ENCODE assay signal across 13 cellular contexts in genomic region chr6:1940381-1940780, GRCh38.
DNase-seq lines count a peak whose midpoint lies in the region; ATAC-seq lines count a peak whose summit lies in the region.
"Had no signal": no experiment of that assay in that cellular context is flagged by ENCODE, and none has a peak within 500 bp of the region (broad histone marks: within the 10 kb centered on the region; RNA-seq: fewer than 3 reads in every experiment).

No MANE protein-coding gene starts in this region.

- peak; percentile 96 for ATAC-seq in GM18511 (IDR thresholded peaks at IDR 0.05; ENCODE audit: unreplicated experiment)
- peak; percentile 87 for ATAC-seq in GM21529 (IDR thresholded peaks at IDR 0.05; ENCODE audit: unreplicated experiment)
- peak; percentile 40 to 43 for ATAC-seq in naive B cell (ENCODE audit: low read depth in 2 of 2)
- ATAC-seq: activated CD8-positive, alpha-beta memory T cell treated with anti-CD3 and anti-CD28 coated beads, Interleukin-2, amount 10 ng/mL, durations not matched to agents 7 days and 5 days; right lobe of liver had no signal

- H3K27ac Mint-ChIP-seq in naive B cell, result peak overlapping the region in 1 of 6 donors; percentile 77
- H3K27ac Mint-ChIP-seq: activated CD8-positive, alpha-beta memory T cell treated with anti-CD3 and anti-CD28 coated beads, Interleukin-2, amount 10 ng/mL, durations not matched to agents 7 days and 5 days; activated naive CD8-positive, alpha-beta T cell treated with anti-CD3 and anti-CD28 coated beads, Interleukin-2, amount 10 ng/mL, durations not matched to agents 7 days and 5 days had no signal

- H3K27me3 Mint-ChIP-seq in naive B cell, result no peaks in the 10 kb centered on the region
- H3K27me3 Mint-ChIP-seq: activated CD8-positive, alpha-beta memory T cell treated with anti-CD3 and anti-CD28 coated beads, Interleukin-2, amount 10 ng/mL, durations not matched to agents 7 days and 5 days; activated naive CD8-positive, alpha-beta T cell treated with anti-CD3 and anti-CD28 coated beads, Interleukin-2, amount 10 ng/mL, durations not matched to agents 7 days and 5 days had no signal

- DNase-seq in NCI-H2029 (lab: John Stamatoyannopoulos, UW) (peak; percentile 61), naive B cell (no peak), HUDEP-2 (lab: John Stamatoyannopoulos, UW; ENCODE audit: unreplicated experiment in 76 of 76) (no peak), NCI-H187 treated with DMSO at 0.1 percent for 48 hours (lab: John Stamatoyannopoulos, UW) (no peak), SKM-1 (lab: John Stamatoyannopoulos, UW; ENCODE audit: unreplicated experiment) (no peak), islet precursor cell (no peak)
- DNase-seq: activated CD8-positive, alpha-beta memory T cell treated with anti-CD3 and anti-CD28 coated beads, Interleukin-2, amount 10 ng/mL, durations not matched to agents 7 days and 5 days; activated naive CD8-positive, alpha-beta T cell treated with anti-CD3 and anti-CD28 coated beads, Interleukin-2, amount 10 ng/mL, durations not matched to agents 7 days and 5 days; cortex of kidney; GF-D8; right lobe of liver had no signal

- H3K4me3 Mint-ChIP-seq in naive B cell, result no peak overlapping the region
- H3K4me3 Mint-ChIP-seq: activated CD8-positive, alpha-beta memory T cell treated with anti-CD3 and anti-CD28 coated beads, Interleukin-2, amount 10 ng/mL, durations not matched to agents 7 days and 5 days; activated naive CD8-positive, alpha-beta T cell treated with anti-CD3 and anti-CD28 coated beads, Interleukin-2, amount 10 ng/mL, durations not matched to agents 7 days and 5 days had no signal

- H3K4me1 Mint-ChIP-seq in naive B cell, result peaks cover 0 to 4% (median 0%) of the 10 kb centered on the region in 3 donors
- H3K4me1 Mint-ChIP-seq: activated CD8-positive, alpha-beta memory T cell treated with anti-CD3 and anti-CD28 coated beads, Interleukin-2, amount 10 ng/mL, durations not matched to agents 7 days and 5 days; activated naive CD8-positive, alpha-beta T cell treated with anti-CD3 and anti-CD28 coated beads, Interleukin-2, amount 10 ng/mL, durations not matched to agents 7 days and 5 days had no signal

- peaks cover 0 to 15% of the 10 kb centered on the region in 2 donors for H3K36me3 Mint-ChIP-seq in naive B cell

- peaks cover 0 to 14% (median 4%) of the 10 kb centered on the region in 7 donors for H3K9me3 Mint-ChIP-seq in naive B cell

Comparison
In these comparisons a context has a peak if more than half of its experiments do, and no peak if none do; other contexts are left out.
1. ATAC-seq: peak in every context shown above with its lines; median percentile 96 in GM18511; 87 in GM21529; 42 in naive B cell.